ENCODE assay signal across 8 cellular contexts in the genomic region with DNA sequence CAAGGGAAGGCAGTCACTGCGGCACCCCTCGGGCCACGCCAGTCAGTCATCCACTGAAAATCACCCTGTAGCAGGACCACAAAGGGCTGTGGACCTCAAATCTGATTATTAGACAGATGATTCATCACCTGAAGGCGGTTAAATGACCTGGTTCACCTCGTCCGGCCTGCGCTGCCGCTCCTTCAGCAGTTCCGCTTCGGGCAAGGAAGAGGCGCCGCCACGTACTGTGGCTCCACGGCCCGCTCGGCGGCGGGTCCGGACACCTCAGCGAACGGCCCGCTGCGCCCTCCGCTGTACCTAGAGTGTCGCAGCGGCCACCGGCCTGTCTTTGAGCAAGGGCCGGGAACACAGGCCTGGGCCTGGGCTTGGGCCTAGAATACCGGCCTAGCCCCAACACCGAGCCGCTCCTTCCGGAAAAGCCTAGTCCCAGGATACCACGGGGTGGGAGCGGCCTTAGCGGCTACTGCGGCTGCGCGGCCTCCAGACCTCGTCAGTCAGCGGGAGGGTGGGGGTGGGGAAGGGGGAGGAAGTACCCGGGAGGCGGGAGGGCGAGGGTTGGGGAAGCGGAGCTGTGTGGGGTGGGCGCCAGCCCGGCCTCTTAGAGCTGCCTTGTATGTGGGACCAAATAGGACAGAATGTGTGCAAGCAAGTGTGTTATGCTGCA. TPM values are rescaled to one million over a fixed set of nuclear protein-coding genes. Genes with fewer than 3 reads are reported as not detected.
DNase-seq lines count a peak whose midpoint lies in the region; ATAC-seq and TF ChIP-seq lines count a peak whose summit lies in the region.

Gene KLHL9, minus strand, starts transcription at position 436 of the 664 bp plus-strand sequence. CDS start 545 bp downstream, outside the sequence.

- no peaks in the 10 kb centered on the region for H3K9me2 ChIP-seq in Karpas-422 (replicated peaks; ENCODE audit: insufficient read depth, low read length)

- DNase-seq in DND-41: peak; percentile 90
- DNase-seq in Karpas-422: peak; percentile 95
- peak; percentile 91 for DNase-seq in RWPE2 (ENCODE audit: low spot score)
- DNase-seq in activated naive CD4-positive, alpha-beta T cell treated with anti-CD3 and anti-CD28 coated beads for 36 hours: peak; percentile 93
- peak; percentile 95 for DNase-seq in globus pallidus (ENCODE audit: low spot score)
- DNase-seq in nucleus accumbens (lab: John Stamatoyannopoulos, UW): peak in 55 of 56 donors; percentile 56 to 96 (median 90)
- peak; percentile 95 for DNase-seq in superior temporal gyrus (ENCODE audit: extremely low spot score)

- peak within 1 kb of the TSS; percentile 61 to 89 for H3K4me3 ChIP-seq in DND-41 (ENCODE audit: low read depth in 1 of 2, low read length in 2 of 2)
- peak within 1 kb of the TSS; percentile 81 for H3K4me3 ChIP-seq in Karpas-422 (ENCODE audit: low read length)
- peak within 1 kb of the TSS; percentile 90 for H3K4me3 ChIP-seq in RWPE2 (ENCODE audit: severe bottlenecking)

- H3K27ac ChIP-seq in DND-41 (ENCODE audit: low read length) (peak within 1 kb of the TSS; percentile 92), Karpas-422 (ENCODE audit: low read length) (peak within 1 kb of the TSS; percentile 46), RWPE2 (ENCODE audit: poor library complexity, severe bottlenecking) (peak within 1 kb of the TSS; percentile 80)

- TF ChIP-seq CTCF in DND-41 (IDR thresholded peaks at IDR 0.05; ENCODE audit: borderline replicate concordance, extremely low read depth, low read length, poor library complexity, severe bottlenecking) (no peak), RWPE2 (IDR thresholded peaks at IDR 0.05; ENCODE audit: poor library complexity, severe bottlenecking) (no peak)

- no peaks in the 10 kb centered on the region for H3K9me3 ChIP-seq in DND-41 (ENCODE audit: insufficient read depth, low read length, severe bottlenecking)
- no peaks in the 10 kb centered on the region for H3K9me3 ChIP-seq in Karpas-422 (ENCODE audit: low read length)
- H3K9me3 ChIP-seq in RWPE2 (ENCODE audit: severe bottlenecking): no peaks in the 10 kb centered on the region

- H3K27me3 Mint-ChIP-seq in activated naive CD4-positive, alpha-beta T cell treated with anti-CD3 and anti-CD28 coated beads for 36 hours (ENCODE audit: low read depth): no peaks in the 10 kb centered on the region

- CTCF ChIA-PET in activated naive CD4-positive, alpha-beta T cell treated with anti-CD3 and anti-CD28 coated beads for 36 hours (lab: Charles Lee): interaction anchor here (0.6 to 2.3 kb wide), 14 partner anchors 10 to 958 kb away, joined by 3 to 29 read pairs (median 4); no protein-coding TSS in a partner anchor

- H4K20me1 ChIP-seq in DND-41 (ENCODE audit: insufficient read depth, low read length) (peaks cover 29% of the 10 kb centered on the region), Karpas-422 (ENCODE audit: insufficient read depth, low read depth, low read length) (peaks cover 42% of the 10 kb centered on the region)

- H3K27me3 ChIP-seq in DND-41 (ENCODE audit: insufficient read depth, low read length, poor library complexity) (peaks cover 4% of the 10 kb centered on the region), Karpas-422 (ENCODE audit: low read length) (no peaks in the 10 kb centered on the region), RWPE2 (ENCODE audit: insufficient read depth, poor library complexity, severe bottlenecking) (no peaks in the 10 kb centered on the region)

- H3K4me1 Mint-ChIP-seq in activated naive CD4-positive, alpha-beta T cell treated with anti-CD3 and anti-CD28 coated beads for 36 hours (ENCODE audit: low read depth): peaks cover 47% of the 10 kb centered on the region

- H3K9me3 Mint-ChIP-seq in activated naive CD4-positive, alpha-beta T cell treated with anti-CD3 and anti-CD28 coated beads for 36 hours: no peaks in the 10 kb centered on the region

- H3K9ac ChIP-seq in DND-41 (ENCODE audit: low read depth, low read length) (peak within 1 kb of the TSS; percentile 89), Karpas-422 (ENCODE audit: low read length) (peak within 1 kb of the TSS; percentile 86)

- H3K4me3 Mint-ChIP-seq in activated naive CD4-positive, alpha-beta T cell treated with anti-CD3 and anti-CD28 coated beads for 36 hours: peak within 1 kb of the TSS; percentile 84

- peaks cover 20% of the 10 kb centered on the region for H3K36me3 Mint-ChIP-seq in activated naive CD4-positive, alpha-beta T cell treated with anti-CD3 and anti-CD28 coated beads for 36 hours (ENCODE audit: low read depth)

- ATAC-seq in DND-41 (ENCODE audit: insufficient read depth, low read depth) (peak; percentile 92), GM21786 (IDR thresholded peaks at IDR 0.05; ENCODE audit: unreplicated experiment) (peak; percentile 85), RWPE2 (ENCODE audit: low read depth) (peak; percentile 90)

- H3K36me3 ChIP-seq in DND-41 (ENCODE audit: insufficient read depth, low read length) (peaks cover 21% of the 10 kb centered on the region), Karpas-422 (ENCODE audit: insufficient read depth, low read length) (peaks cover 3% of the 10 kb centered on the region; the same call in 1 of the 2 replicates), RWPE2 (ENCODE audit: low read depth) (peaks cover 42% of the 10 kb centered on the region)

- peak within 1 kb of the TSS; percentile 66 for H3K4me2 ChIP-seq in DND-41 (ENCODE audit: insufficient read depth, low read length)
- peak within 1 kb of the TSS; percentile 88 for H3K4me2 ChIP-seq in Karpas-422 (ENCODE audit: low read depth, low read length, poor library complexity, severe bottlenecking)

- peaks cover 39% of the 10 kb centered on the region for H3K4me1 ChIP-seq in DND-41 (ENCODE audit: insufficient read depth, low read length)
- peaks cover 25% of the 10 kb centered on the region for H3K4me1 ChIP-seq in Karpas-422 (ENCODE audit: low read length)
- peaks cover 32% of the 10 kb centered on the region for H3K4me1 ChIP-seq in RWPE2 (ENCODE audit: insufficient read depth, poor library complexity, severe bottlenecking)

- H3K27ac Mint-ChIP-seq in activated naive CD4-positive, alpha-beta T cell treated with anti-CD3 and anti-CD28 coated beads for 36 hours: peak within 1 kb of the TSS; percentile 91

- H2AFZ ChIP-seq in DND-41 (ENCODE audit: low read depth, low read length) (peak within 1 kb of the TSS; percentile 93), Karpas-422 (ENCODE audit: low read length) (peak within 1 kb of the TSS; percentile 96)

- H3K79me2 ChIP-seq in DND-41 (ENCODE audit: insufficient read depth, low read length) (peaks cover 54% of the 10 kb centered on the region), Karpas-422 (ENCODE audit: low read length) (peaks cover 50% of the 10 kb centered on the region)

- intact Hi-C loops in activated naive CD4-positive, alpha-beta T cell treated with anti-CD3 and anti-CD28 coated beads for 36 hours (cut with micrococcal nuclease): loop anchor here (1.0 to 5.0 kb wide), 8 partner anchors 22 to 660 kb away; partner anchors contain the start of genes HACD4 and MTAP

RNA-seq across cellular contexts. Expression of gene KLHL9, which starts in this region (rescaled TPM):
- total RNA-seq in Karpas-422 (2014; rRNA removed; shearing (Covaris generic); ENCODE audit: low replicate concordance): 14.0 and 21.2 TPM in 2 replicates
- total RNA-seq in activated naive CD4-positive, alpha-beta T cell treated with anti-CD3 and anti-CD28 coated beads for 36 hours: 10 to 100 TPM; 17.5 to 18.3 TPM

Comparison
In these comparisons a context has a peak if more than half of its experiments do, and no peak if none do; other contexts are left out.
1. Peak in every context shown above with its lines: DNase-seq, ATAC-seq, H3K4me3 ChIP-seq and H3K27ac ChIP-seq.